ENCODE assay signal across 15 cellular contexts in genomic region chr2:237141556-237141955, GRCh38. TPM values are rescaled to one million over a fixed set of nuclear protein-coding genes. Genes with fewer than 3 reads are reported as not detected.
DNase-seq lines count a peak whose midpoint lies in the region; ATAC-seq, FAIRE-seq and TF ChIP-seq lines count a peak whose summit lies in the region.
"Had no signal": no experiment of that assay in that cellular context is flagged by ENCODE, and none has a peak within 500 bp of the region (broad histone marks: within the 10 kb centered on the region; RNA-seq: fewer than 3 reads in every experiment).

No MANE protein-coding gene starts in this region.

- H3K79me2 ChIP-seq in mammary epithelial cell (ENCODE audit: insufficient read depth, low read length): no peaks in the 10 kb centered on the region

- H2BK15ac ChIP-seq in mesenchymal stem cell (ENCODE audit: low read depth, poor library complexity, severe bottlenecking): no peak overlapping the region

- peaks cover 8% of the 10 kb centered on the region for H3K36me3 Mint-ChIP-seq in mesothelial cell of epicardium

- H3K23ac ChIP-seq in mesenchymal stem cell (ENCODE audit: low read length in 2 of 2): no peak overlapping the region

- no peak for ATAC-seq in HG03565 (IDR thresholded peaks at IDR 0.05; ENCODE audit: unreplicated experiment)
- ATAC-seq: activated CD4-positive, CD25-positive, alpha-beta regulatory T cell treated with anti-CD3 and anti-CD28 coated beads, Interleukin-2, amount 50 U/mL, for 24 hours had no signal

- WGBS in mammary epithelial cell (ENCODE audit: low coverage, missing lambda C conversion rate): 31% methylated on average over 4 of the region's 4 CpGs
- WGBS in mesenchymal stem cell: 93% methylated on average over 3 of the region's 4 CpGs

- H2AK5ac ChIP-seq in mesenchymal stem cell (ENCODE audit: low read length, severe bottlenecking): no peak overlapping the region

- CTCF ChIA-PET in mammary epithelial cell (lab: Charles Lee; ENCODE audit: low non-redundant PET): no interaction called here

- H3K9me3 Mint-ChIP-seq in mesothelial cell of epicardium: peaks cover 22% of the 10 kb centered on the region

- no peak overlapping the region for H3K18ac ChIP-seq in mesenchymal stem cell (ENCODE audit: low read depth in 1 of 2, low read length in 2 of 2)

- BruUV-seq in mammary epithelial cell (replicated peaks; lab: Mats Ljungman, UMichigan): no TSS peak

- dilution Hi-C loops in mammary epithelial cell (cut with HindIII; ENCODE audit: low sequenced_read_pairs): no loop called here

- peak; percentile 41 for DNase-seq in A172 (ENCODE audit: low spot score)
- peak; percentile 62 for DNase-seq in H4 (ENCODE audit: low spot score)
- peak; percentile 80 for DNase-seq in mammary epithelial cell
- DNase-seq in mesenchymal stem cell: peak; percentile 48
- no peak for DNase-seq in GM19239 (ENCODE audit: insufficient read length, low spot score)
- no peak for DNase-seq in head of caudate nucleus
- no peak for DNase-seq in mesothelial cell of epicardium (ENCODE audit: low spot score in 2 of 2, unreplicated experiment in 2 of 2)
- DNase-seq: amniotic stem cell, DMS79, hypothalamus, upper lobe of left lung had no signal

- no peak overlapping the region for H3K27ac Mint-ChIP-seq in mesothelial cell of epicardium

- no peaks in the 10 kb centered on the region for H3K4me1 Mint-ChIP-seq in mesothelial cell of epicardium

- no peak overlapping the region for H4K91ac ChIP-seq in mesenchymal stem cell (ENCODE audit: low read length)

- H3K36me3 ChIP-seq in mammary epithelial cell (ENCODE audit: insufficient read depth, low read length) (no peaks in the 10 kb centered on the region), mesenchymal stem cell (ENCODE audit: control insufficient read depth in 1 of 2, insufficient read depth in 2 of 2, low read depth in 1 of 2, low read length in 2 of 2) (peaks cover 0 to 5% of the 10 kb centered on the region in 2 experiments)
- H3K36me3 ChIP-seq: upper lobe of left lung had no signal

- H2BK5ac ChIP-seq in mesenchymal stem cell (ENCODE audit: low read depth, low read length, poor library complexity, severe bottlenecking): no peak overlapping the region

- H3K4me3 Mint-ChIP-seq in mesothelial cell of epicardium: no peak overlapping the region

- H2AFZ ChIP-seq in mammary epithelial cell (ENCODE audit: low read depth, low read length) (peak overlapping the region; percentile 4), mesenchymal stem cell (ENCODE audit: low read depth, low read length) (no peak overlapping the region)

- H4K20me1 ChIP-seq in mammary epithelial cell (ENCODE audit: insufficient read depth, low read length): no peaks in the 10 kb centered on the region

- no peak overlapping the region for H4K8ac ChIP-seq in mesenchymal stem cell (ENCODE audit: low read length)

- H3K9me3 ChIP-seq in mammary epithelial cell (replicated peaks; ENCODE audit: insufficient read depth, low read length) (peaks cover 7% of the 10 kb centered on the region), mesenchymal stem cell (ENCODE audit: control insufficient read depth, low read length) (peaks cover 23% of the 10 kb centered on the region)

- H2BK12ac ChIP-seq in mesenchymal stem cell (ENCODE audit: low read length in 2 of 2): no peak overlapping the region

- H3K4me2 ChIP-seq in mammary epithelial cell (ENCODE audit: insufficient read depth, low read depth, low read length) (no peak overlapping the region), mesenchymal stem cell (ENCODE audit: low read length, poor library complexity, severe bottlenecking) (no peak overlapping the region)

- H3K4ac ChIP-seq in mesenchymal stem cell (ENCODE audit: low read depth in 1 of 2, low read length in 2 of 2): no peak overlapping the region

- H3K4me1 ChIP-seq in mammary epithelial cell (ENCODE audit: insufficient read depth, low read length) (peaks cover 31% of the 10 kb centered on the region), mesenchymal stem cell (ENCODE audit: control insufficient read depth, insufficient read depth, low read depth, low read length) (no peaks in the 10 kb centered on the region)
- H3K4me1 ChIP-seq: upper lobe of left lung had no signal

- H3K27me3 Mint-ChIP-seq in mesothelial cell of epicardium (ENCODE audit: low read depth): no peaks in the 10 kb centered on the region

- H3K79me1 ChIP-seq in mesenchymal stem cell (replicated peaks; ENCODE audit: low read length, poor library complexity, severe bottlenecking): no peaks in the 10 kb centered on the region

- intact Hi-C loops in mammary epithelial cell (cut with micrococcal nuclease): no loop called here
- intact Hi-C loops in head of caudate nucleus (cut with DNase I): no loop called here

- in situ Hi-C loops in mammary epithelial cell (cut with MboI; ENCODE audit: low sequenced_read_pairs in 2 of 2): no loop called here

- no peak overlapping the region for H3K9ac ChIP-seq in mammary epithelial cell (ENCODE audit: insufficient read depth, low read length)
- peak overlapping the region; percentile 70 for H3K9ac ChIP-seq in mesenchymal stem cell (ENCODE audit: low read length)

- H3K27me3 ChIP-seq in mammary epithelial cell (ENCODE audit: insufficient read depth, low read length) (no peaks in the 10 kb centered on the region), mesenchymal stem cell (ENCODE audit: control insufficient read depth in 1 of 2, insufficient read depth in 1 of 2, low read length in 2 of 2) (no peaks in the 10 kb centered on the region)
- H3K27me3 ChIP-seq: upper lobe of left lung had no signal

- H3K27ac ChIP-seq in mammary epithelial cell (ENCODE audit: insufficient read depth, low read depth, low read length) (no peak overlapping the region), mesenchymal stem cell (ENCODE audit: low read length, poor library complexity, severe bottlenecking) (no peak overlapping the region)
- H3K27ac ChIP-seq: HL-60, upper lobe of left lung had no signal

- TF ChIP-seq CTCF in mammary epithelial cell (conservative IDR thresholded peaks at IDR 0.05 in 1 of 2, IDR thresholded peaks at IDR 0.05 in 1 of 2; ENCODE audit: extremely low read depth in 1 of 2, insufficient read depth in 1 of 2, low read depth in 1 of 2, low read length in 2 of 2) (no peak), mesothelial cell of epicardium (IDR thresholded peaks at IDR 0.05; ENCODE audit: unreplicated experiment) (no peak)

- H3K4me3 ChIP-seq in mammary epithelial cell (replicated peaks in 1 of 3; ENCODE audit: insufficient read depth in 1 of 3, low read depth in 2 of 3, low read length in 3 of 3) (no peak overlapping the region), mesenchymal stem cell (ENCODE audit: insufficient read depth in 1 of 2, low read depth in 1 of 2, low read length in 2 of 2) (no peak overlapping the region)
- H3K4me3 ChIP-seq: upper lobe of left lung had no signal

- no peak overlapping the region for H3K14ac ChIP-seq in mesenchymal stem cell (ENCODE audit: low read length in 2 of 2)

- FAIRE-seq in GM19239 (lab: Jason Lieb, UNC): no peak
- FAIRE-seq: GM12892 had no signal

- H2BK120ac ChIP-seq in mesenchymal stem cell (ENCODE audit: low read depth, low read length): no peak overlapping the region

RNA-seq across cellular contexts. Expression of gene COPS8, which starts 55.9 kb away (rescaled TPM):
- total RNA-seq in A172 (2014; rRNA removed; shearing (Covaris generic)): 160 and 268 TPM in 2 replicates
- 184 and 217 TPM in 2 replicates for total RNA-seq in H4 (2014; rRNA removed; shearing (Covaris generic))
- total RNA-seq in mammary epithelial cell: 100 to 1,000 TPM; 102 to 111 TPM
- 113 TPM for polyA plus RNA-seq in mammary epithelial cell
- polyA minus RNA-seq in mammary epithelial cell: 88.4 TPM
- polyA plus RNA-seq in mesenchymal stem cell (2013, experiment 1 of 2): 45.9 TPM
- polyA plus RNA-seq in mesenchymal stem cell (2013, experiment 2 of 2): 46.7 TPM
- 54.5 to 59.8 TPM (median 59.7 TPM) in 3 replicates for total RNA-seq in mesothelial cell of epicardium

Comparison
In these comparisons a context has a peak if more than half of its experiments do, and no peak if none do; other contexts are left out.
1. DNase-seq: peak in A172 (single experiment), H4 (single experiment), mammary epithelial cell (single experiment) and mesenchymal stem cell (single experiment); none in GM19239 (single experiment), head of caudate nucleus (0 of 42) and mesothelial cell of epicardium (0 of 2).